9 cellular contexts compared by ENCODE assay signal in genomic region chr3:149765762-149766334, GRCh38. TPM values are rescaled to one million over a fixed set of nuclear protein-coding genes. Genes with fewer than 3 reads are reported as not detected.
DNase-seq lines count a peak whose midpoint lies in the region; ATAC-seq, FAIRE-seq and TF ChIP-seq lines count a peak whose summit lies in the region.
"Had no signal": no experiment of that assay in that cellular context is flagged by ENCODE, and none has a peak within 500 bp of the region (broad histone marks: within the 10 kb centered on the region; RNA-seq: fewer than 3 reads in every experiment).

No MANE protein-coding gene starts in this region.

- in situ Hi-C loops in KBM-7 (cut with MboI; ENCODE audit: low pct_unique_long_range_greater_than_20kb, low sequenced_read_pairs) = no loop called here

- ATAC-seq in right lobe of liver (peak; percentile 61 to 80 (median 71)), HG03025 (IDR thresholded peaks at IDR 0.05; ENCODE audit: low FRiP score, unreplicated experiment) (no peak), HG02571 (IDR thresholded peaks at IDR 0.05; ENCODE audit: unreplicated experiment) (no peak), HG03280 (IDR thresholded peaks at IDR 0.05; ENCODE audit: unreplicated experiment) (no peak)
- ATAC-seq: naive thymus-derived CD8-positive, alpha-beta T cell had no signal

- H3K27ac ChIP-seq in astrocyte (ENCODE audit: low read depth, low read length) = no peak overlapping the region
- H3K27ac ChIP-seq in right lobe of liver = no peak overlapping the region

- CTCF ChIA-PET in Calu3 (lab: Charles Lee) = interaction anchor here (0.6 to 8.1 kb wide), 14 partner anchors 11 to 418 kb away, joined by 3 to 167 read pairs (median 4); partner anchors contain the start of genes COMMD2 and RNF13

- H3K36me3 ChIP-seq in astrocyte (ENCODE audit: insufficient read depth, low read length) = no peaks in the 10 kb centered on the region
- no peaks in the 10 kb centered on the region for H3K36me3 ChIP-seq in right lobe of liver

- H3K36me3 Mint-ChIP-seq in Calu3 (ENCODE audit: insufficient read depth, unreplicated experiment) (no peaks in the 10 kb centered on the region), astrocyte (ENCODE audit: low read depth, unreplicated experiment) (no peaks in the 10 kb centered on the region)
- H3K36me3 Mint-ChIP-seq: naive thymus-derived CD8-positive, alpha-beta T cell had no signal

- H3K27ac Mint-ChIP-seq in Calu3 (ENCODE audit: unreplicated experiment) = no peak overlapping the region
- no peak overlapping the region for H3K27ac Mint-ChIP-seq in astrocyte (ENCODE audit: unreplicated experiment)

- no peak overlapping the region for H2AFZ ChIP-seq in astrocyte (ENCODE audit: low read depth, low read length)

- 58% methylated on average over 2 of the region's 2 CpGs for WGBS in right lobe of liver (ENCODE audit: insufficient coverage, low coverage, low lambda C conversion rate, missing lambda C conversion rate)

- H3K4me3 Mint-ChIP-seq in Calu3 (ENCODE audit: low read depth, unreplicated experiment) (no peak overlapping the region), astrocyte (ENCODE audit: unreplicated experiment) (no peak overlapping the region)
- H3K4me3 Mint-ChIP-seq: naive thymus-derived CD8-positive, alpha-beta T cell had no signal

- TF ChIP-seq CTCF in Calu3 (IDR thresholded peaks at IDR 0.05; ENCODE audit: unreplicated experiment) (peak; percentile 49), astrocyte (IDR thresholded peaks at IDR 0.05; ENCODE audit: insufficient read depth, low read depth, low read length) (peak; percentile 66), right lobe of liver (IDR thresholded peaks at IDR 0.05) (peak; percentile 48 to 63 (median 58))

- H4K20me1 ChIP-seq in astrocyte (ENCODE audit: insufficient read depth, low read length) = no peaks in the 10 kb centered on the region

- H3K27me3 Mint-ChIP-seq in Calu3 (ENCODE audit: unreplicated experiment) (no peaks in the 10 kb centered on the region), astrocyte (ENCODE audit: low read depth, unreplicated experiment) (peaks cover 1% of the 10 kb centered on the region)

- no TSS peak for BruUV-seq in Calu3 (replicated peaks; lab: Mats Ljungman, UMichigan)

- H3K4me2 ChIP-seq in astrocyte (ENCODE audit: low read length) = no peak overlapping the region

- no peaks in the 10 kb centered on the region for H3K9me3 ChIP-seq in astrocyte (ENCODE audit: insufficient read depth, low read depth, low read length)
- H3K9me3 ChIP-seq in right lobe of liver = no peaks in the 10 kb centered on the region

- H3K27me3 ChIP-seq in astrocyte (ENCODE audit: insufficient read depth, low read length) (peaks cover 18% of the 10 kb centered on the region), right lobe of liver (no peaks in the 10 kb centered on the region)

- peak; percentile 28 for DNase-seq in Calu3
- DNase-seq in KBM-7 = peak; percentile 65
- DNase-seq in astrocyte (ENCODE audit: low read depth) = peak; percentile 30
- DNase-seq in right lobe of liver = no peak
- DNase-seq in activated effector memory CD4-positive, alpha-beta T cell treated with anti-CD3 and anti-CD28 coated beads, Interleukin-2, amount 50 U/mL, for 16 hours = no peak

- H3K9ac ChIP-seq in astrocyte (ENCODE audit: low read length) = no peak overlapping the region

- peak; percentile 83 for FAIRE-seq in astrocyte (lab: Jason Lieb, UNC)

- H3K79me2 ChIP-seq in astrocyte (ENCODE audit: insufficient read depth, low read length) = no peaks in the 10 kb centered on the region

- TF ChIP-seq POLR2A in right lobe of liver (IDR thresholded peaks at IDR 0.05) = no peak

- H3K4me1 Mint-ChIP-seq in Calu3 (ENCODE audit: low read depth, unreplicated experiment) (no peaks in the 10 kb centered on the region), astrocyte (ENCODE audit: low read depth, unreplicated experiment) (no peaks in the 10 kb centered on the region)
- H3K4me1 Mint-ChIP-seq: naive thymus-derived CD8-positive, alpha-beta T cell had no signal

- H3K4me1 ChIP-seq in astrocyte (ENCODE audit: insufficient read depth, low read length) (no peaks in the 10 kb centered on the region), right lobe of liver (no peaks in the 10 kb centered on the region)

- no peaks in the 10 kb centered on the region for H3K9me3 Mint-ChIP-seq in Calu3 (ENCODE audit: low read depth, unreplicated experiment)
- H3K9me3 Mint-ChIP-seq in astrocyte (ENCODE audit: unreplicated experiment) = no peaks in the 10 kb centered on the region
- H3K9me3 Mint-ChIP-seq: naive thymus-derived CD8-positive, alpha-beta T cell had no signal

- H3K4me3 ChIP-seq in astrocyte (ENCODE audit: insufficient read depth, low read depth, low read length) (no peak overlapping the region), right lobe of liver (no peak overlapping the region)

- intact Hi-C loops in Calu3 (cut with micrococcal nuclease; ENCODE audit: unreplicated experiment) = loop anchor here (1.0 to 10.0 kb wide), 2 partner anchors 42 to 419 kb away; no protein-coding TSS in a partner anchor
- intact Hi-C loops in right lobe of liver (cut with DNase I) = no loop called here

RNA-seq across cellular contexts. Expression of gene COMMD2, which starts 13.6 kb away (rescaled TPM):
- total RNA-seq in Calu3 (2022) (73.0 and 77.1 TPM in 2 replicates), astrocyte (44.8 and 47.1 TPM in 2 replicates), right lobe of liver (10 to 100 TPM; 11.0 to 17.7 (median 14.0) TPM)

RNA-seq across cellular contexts. Expression of gene ANKUB1, which starts 26.5 kb away (rescaled TPM):
- total RNA-seq in Calu3 (2022) (not detected in 2 replicates), astrocyte (not detected in 2 replicates), right lobe of liver (not detected)
- total RNA-seq: naive thymus-derived CD8-positive, alpha-beta T cell had no signal

RNA-seq across cellular contexts. Expression of gene RNF13, which starts 47.2 kb away (rescaled TPM):
- total RNA-seq in Calu3 (2022) (101 and 108 TPM in 2 replicates), astrocyte (44.2 and 49.9 TPM in 2 replicates), right lobe of liver (10 to 100 TPM; 45.0 to 55.6 (median 47.5) TPM)

Comparison
In these comparisons a context has a peak if more than half of its experiments do, and no peak if none do; other contexts are left out.
1. DNase-seq: peak in Calu3 (single experiment), KBM-7 (single experiment) and astrocyte (single experiment); none in right lobe of liver (0 of 3) and activated effector memory CD4-positive, alpha-beta T cell treated with anti-CD3 and anti-CD28 coated beads, Interleukin-2, amount 50 U/mL, for 16 hours (single experiment).
2. ATAC-seq: peak in right lobe of liver (4 of 4); none in HG03025 (single experiment), HG02571 (single experiment) and HG03280 (single experiment).
3. Peak in every context shown above with its lines, with median percentiles within 50 percentile points of each other: CTCF ChIP-seq.